ENCODE assay signal across 9 cellular contexts in genomic region chr17:37097162-37097561, GRCh38.
"Had no signal": no experiment of that assay in that cellular context is flagged by ENCODE, and none has a peak within 500 bp of the region (broad histone marks: within the 10 kb centered on the region; RNA-seq: fewer than 3 reads in every experiment).

No MANE protein-coding gene starts in this region.

- H3K4me3 Mint-ChIP-seq: HFFc6 had no signal

- H3K27ac ChIP-seq: GM23248, HL-60 had no signal

- H3K9me3 ChIP-seq: HAP-1 had no signal

- H3K27ac Mint-ChIP-seq: HFFc6 had no signal

- ATAC-seq: HCT116, K562 had no signal

- H3K9me3 Mint-ChIP-seq: HFFc6 had no signal

- H3K4me3 ChIP-seq: GM23248, HAP-1, K562 had no signal

- DNase-seq: GM23248, GOT3, H7, HFFc6, IMR-90 had no signal
